15 cellular contexts compared by ENCODE assay signal in genomic region chr2:60745330-60745729, GRCh38.
"Had no signal": no experiment of that assay in that cellular context is flagged by ENCODE, and none has a peak within 500 bp of the region (broad histone marks: within the 10 kb centered on the region; RNA-seq: fewer than 3 reads in every experiment).

No MANE protein-coding gene starts in this region.

- H3K27ac ChIP-seq: breast epithelium, VCaP had no signal

- H3K27ac Mint-ChIP-seq: activated CD4-positive, alpha-beta T cell treated with anti-CD3 and anti-CD28 coated beads for 36 hours; nephron; T-helper 2 cell treated with Interferon-gamma antibody and Interleukin-4, amounts not matched to agents 5 μg/mL and 100 μg/mL, for 36 hours had no signal

- ATAC-seq: activated CD4-positive, alpha-beta T cell treated with anti-CD3 and anti-CD28 coated beads for 36 hours; esophagus mucosa had no signal

- H3K4me1 ChIP-seq: breast epithelium had no signal

- H3K27me3 Mint-ChIP-seq: activated CD4-positive, alpha-beta T cell treated with anti-CD3 and anti-CD28 coated beads for 36 hours had no signal

- H3K4me3 ChIP-seq: breast epithelium, lung had no signal

- H3K4me3 Mint-ChIP-seq: activated CD4-positive, alpha-beta T cell treated with anti-CD3 and anti-CD28 coated beads for 36 hours; nephron had no signal

- H3K36me3 Mint-ChIP-seq: activated naive CD4-positive, alpha-beta T cell treated with anti-CD3 and anti-CD28 coated beads, Interleukin-2, amount 50 U/mL, for 72 hours had no signal

- H3K36me3 ChIP-seq: breast epithelium had no signal

- H3K9me3 ChIP-seq: breast epithelium had no signal

- FAIRE-seq: endometrium had no signal

- H3K9me3 Mint-ChIP-seq: activated naive CD4-positive, alpha-beta T cell treated with anti-CD3 and anti-CD28 coated beads, Interleukin-2, amount 50 U/mL, for 72 hours; nephron; T-helper 2 cell treated with Interferon-gamma antibody and Interleukin-4, amounts not matched to agents 5 μg/mL and 100 μg/mL, for 36 hours had no signal

- H3K27me3 ChIP-seq: breast epithelium had no signal

- DNase-seq: activated CD4-positive, alpha-beta T cell treated with anti-CD3 and anti-CD28 coated beads for 36 hours; activated effector memory CD4-positive, alpha-beta T cell treated with Interleukin-2 at 50 U/mL for 16 hours; activated T-cell treated with anti-CD3 and anti-CD28 coated beads, Interleukin-2, amount 50 U/mL, for 1 hour; hippocampal formation; left cardiac atrium; stimulated activated CD4-positive, alpha-beta T cell treated with anti-CD3 and anti-CD28 coated beads, Interleukin-4, amount 100 ng/mL, for 4 hours; SW 1271 had no signal
